ENCODE assay signal across 16 cellular contexts in the genomic region with DNA sequence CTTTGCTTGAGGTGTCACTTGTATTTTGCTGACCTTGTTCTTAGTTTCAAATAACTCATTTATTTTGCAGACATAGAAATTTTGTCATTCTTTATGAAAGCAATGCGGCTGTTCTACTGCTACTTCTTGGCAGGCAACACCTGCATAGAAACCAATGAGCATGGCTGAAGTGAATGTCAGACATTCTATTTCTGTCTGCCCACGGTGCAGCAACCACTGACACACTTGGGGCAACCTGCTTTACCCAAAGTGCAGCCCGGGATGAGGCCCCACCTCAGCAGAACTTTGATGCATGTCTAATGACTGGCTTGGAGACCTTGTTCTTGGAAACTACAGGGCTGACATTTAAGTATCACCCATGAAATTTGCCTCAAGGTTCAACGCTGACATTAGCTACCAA.
DNase-seq lines count a peak whose midpoint lies in the region; ATAC-seq and TF ChIP-seq lines count a peak whose summit lies in the region.
"Had no signal": no experiment of that assay in that cellular context is flagged by ENCODE, and none has a peak within 500 bp of the region (broad histone marks: within the 10 kb centered on the region; RNA-seq: fewer than 3 reads in every experiment).

No MANE protein-coding gene starts in this region.

- peaks cover 2% of the 10 kb centered on the region for H3K4me1 ChIP-seq in parathyroid adenoma
- H3K4me1 ChIP-seq: BE2C, gastrocnemius medialis, lower lobe of right lung had no signal

- DNase-seq in NK-92 treated with Interleukin-12 subunit alpha and Interleukin-12 subunit beta, amount 100 ng/mL, for 24 hours (lab: John Stamatoyannopoulos, UW) = no peak
- DNase-seq in globus pallidus (ENCODE audit: low spot score) (no peak), NCI-H2029 (lab: John Stamatoyannopoulos, UW) (no peak)
- no peak for DNase-seq in activated CD4-positive, alpha-beta T cell treated with anti-CD3 and anti-CD28 coated beads, Interleukin-2, amount 50 U/mL, for 4 hours
- DNase-seq: anterior cingulate cortex; BE2C; gastrocnemius medialis; lower lobe of right lung; MV-4-11; naive thymus-derived CD4-positive, alpha-beta T cell; OCI-M1; stimulated activated naive CD8-positive, alpha-beta T cell treated with anti-CD3 and anti-CD28 coated beads, Interleukin-15, amount 100 ng/mL, for 72 hours had no signal

- no peaks in the 10 kb centered on the region for H3K79me2 ChIP-seq in parathyroid adenoma

- H3K9ac ChIP-seq in parathyroid adenoma = no peak overlapping the region

- H2AFZ ChIP-seq in parathyroid adenoma = no peak overlapping the region

- no peaks in the 10 kb centered on the region for H3K9me3 ChIP-seq in parathyroid adenoma (ENCODE audit: control insufficient read depth, low read length)
- H3K9me3 ChIP-seq: BE2C, gastrocnemius medialis, lower lobe of right lung had no signal

- TF ChIP-seq CTCF in parathyroid adenoma (IDR thresholded peaks at IDR 0.05) = no peak

- ATAC-seq in GM18858 (IDR thresholded peaks at IDR 0.05; ENCODE audit: unreplicated experiment) = peak; percentile 61
- ATAC-seq in GM21528 (IDR thresholded peaks at IDR 0.05; ENCODE audit: low FRiP score, unreplicated experiment) = peak; percentile 44
- ATAC-seq in HG03565 (IDR thresholded peaks at IDR 0.05; ENCODE audit: unreplicated experiment) = peak; percentile 48
- ATAC-seq: gastrocnemius medialis; lower lobe of right lung; naive thymus-derived CD4-positive, alpha-beta T cell; stimulated activated naive CD8-positive, alpha-beta T cell treated with anti-CD3 and anti-CD28 coated beads, Interleukin-15, amount 100 ng/mL, for 72 hours had no signal

- H3K4me2 ChIP-seq in parathyroid adenoma (ENCODE audit: low read length) = no peak overlapping the region

- no peaks in the 10 kb centered on the region for H3K36me3 ChIP-seq in parathyroid adenoma (ENCODE audit: control insufficient read depth, insufficient read depth, low read length)
- H3K36me3 ChIP-seq: BE2C, gastrocnemius medialis had no signal

- no peaks in the 10 kb centered on the region for H3K27me3 ChIP-seq in parathyroid adenoma (ENCODE audit: control insufficient read depth, insufficient read depth, low read length)
- H3K27me3 ChIP-seq: BE2C, gastrocnemius medialis had no signal

- no peak overlapping the region for H3K4me3 ChIP-seq in parathyroid adenoma (ENCODE audit: low read depth, low read length)
- H3K4me3 ChIP-seq: gastrocnemius medialis, lower lobe of right lung had no signal

- peak overlapping the region; percentile 45 for H3K27ac ChIP-seq in parathyroid adenoma
- H3K27ac ChIP-seq: gastrocnemius medialis, lower lobe of right lung had no signal
